In the genomic region with DNA sequence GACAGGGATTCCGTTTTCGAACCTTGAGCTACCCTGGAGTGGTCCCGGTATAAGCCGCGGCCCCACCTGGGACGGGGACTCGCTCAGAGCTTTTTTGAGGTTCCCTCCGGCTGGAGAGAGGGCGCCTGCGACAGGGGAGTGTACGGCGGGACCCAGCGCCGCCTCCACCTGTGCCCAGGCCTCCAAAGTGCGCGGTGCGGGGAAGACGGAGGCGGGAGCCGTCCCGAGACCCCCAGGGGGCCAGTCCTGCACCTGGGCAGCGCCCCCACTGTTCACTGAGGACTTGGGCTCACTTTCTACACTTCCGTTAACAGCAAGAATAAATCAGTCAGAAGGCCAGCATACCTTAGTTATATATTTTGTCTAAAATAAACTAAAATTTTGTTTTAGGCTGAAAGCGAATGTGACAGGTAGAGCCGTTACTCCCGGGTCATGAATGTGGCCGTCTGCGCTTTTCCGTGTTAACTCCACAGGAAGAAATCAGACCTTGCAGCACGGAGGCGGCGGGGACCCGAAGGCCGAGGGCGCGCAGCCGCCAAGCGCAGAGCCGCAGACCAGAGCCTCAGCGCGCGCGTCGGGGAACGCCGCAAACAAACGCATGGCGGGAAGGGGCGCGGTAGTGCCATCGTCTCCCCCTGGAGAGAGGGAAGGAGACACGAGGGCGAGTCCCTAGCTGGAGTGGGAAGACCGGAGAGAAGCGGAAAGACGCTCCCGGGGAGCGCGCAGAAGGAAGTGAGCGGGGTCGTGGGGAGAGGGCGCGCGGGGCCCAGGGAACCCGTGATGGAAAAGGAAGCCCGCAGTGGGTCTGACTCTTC, we compare ENCODE assay signal across 8 cellular contexts. TPM values are rescaled to one million over a fixed set of nuclear protein-coding genes. Genes with fewer than 3 reads are reported as not detected.
A peak's percentile ranks its signal among the peaks of the same experiment; 100 is the strongest.
DNase-seq lines count a peak whose midpoint lies in the region; ATAC-seq and TF ChIP-seq lines count a peak whose summit lies in the region.

No MANE protein-coding gene starts in this region.

- peaks cover 38% of the 10 kb centered on the region for H3K4me1 Mint-ChIP-seq in CD14-positive monocyte

- peak; percentile 47 for DNase-seq in CD14-positive monocyte (ENCODE audit: low spot score)
- peak; percentile 72 for DNase-seq in GM23248
- DNase-seq in astrocyte of the hippocampus (ENCODE audit: low read depth, low spot score): peak; percentile 69
- DNase-seq in iris pigment epithelial cell (ENCODE audit: low read depth): peak; percentile 62
- peak; percentile 51 for DNase-seq in stimulated activated CD4-positive, alpha-beta T cell treated with anti-CD3 and anti-CD28 coated beads, Interleukin-4, amount 100 ng/mL, for 24 hours
- no peak for DNase-seq in NCI-H128 (lab: John Stamatoyannopoulos, UW; ENCODE audit: unreplicated experiment)

- no peak for ATAC-seq in GM19351 (IDR thresholded peaks at IDR 0.05; ENCODE audit: unreplicated experiment)

- peak overlapping the region; percentile 98 for H3K4me3 Mint-ChIP-seq in CD14-positive monocyte

- peak overlapping the region; percentile 87 for H3K4me3 ChIP-seq in GM23248
- H3K4me3 ChIP-seq in OCI-LY1 (ENCODE audit: low read depth, low read length, poor library complexity, severe bottlenecking): peak overlapping the region; percentile 79

- 1% methylated on average over 64 to 66 of the region's 66 CpGs for WGBS in GM23248 (ENCODE audit: low coverage in 1 of 2, low lambda C conversion rate in 2 of 2, missing lambda C conversion rate in 2 of 2), 2 experiments

- no peaks in the 10 kb centered on the region for H3K27me3 ChIP-seq in GM23248 (replicated peaks; ENCODE audit: insufficient read depth)
- no peaks in the 10 kb centered on the region for H3K27me3 ChIP-seq in OCI-LY1 (ENCODE audit: insufficient read depth, low read length)

- peaks cover 3 to 18% of the 10 kb centered on the region in 2 donors for H3K36me3 Mint-ChIP-seq in CD14-positive monocyte

- TF ChIP-seq CTCF in CD14-positive monocyte (IDR thresholded peaks at IDR 0.05) (peak; percentile 10), OCI-LY1 (IDR thresholded peaks at IDR 0.05; ENCODE audit: low read length) (peak; percentile 64)

- peak overlapping the region; percentile 77 for H3K9ac ChIP-seq in GM23248
- peak overlapping the region; percentile 81 for H3K9ac ChIP-seq in OCI-LY1 (ENCODE audit: low read length)

- H3K27me3 Mint-ChIP-seq in CD14-positive monocyte (ENCODE audit: low read depth in 3 of 3): peaks cover 12 to 33% (median 21%) of the 10 kb centered on the region in 3 donors

- intact Hi-C loops in CD14-positive monocyte (cut with micrococcal nuclease): loop anchor here in 1 of 2 donors (5.0 kb wide), 1 partner anchor 71 kb away; the partner anchor contains the start of gene TRIM52

- H3K4me1 ChIP-seq in GM23248 (ENCODE audit: insufficient read depth) (no peaks in the 10 kb centered on the region), OCI-LY1 (ENCODE audit: insufficient read depth, low read length, severe bottlenecking) (peaks cover 20% of the 10 kb centered on the region)

- H3K9me3 Mint-ChIP-seq in CD14-positive monocyte: peaks cover 0 to 4% (median 2%) of the 10 kb centered on the region in 7 donors

- H3F3A ChIP-seq in GM23248 (ENCODE audit: insufficient read depth): no peaks in the 10 kb centered on the region
- peaks cover 10% of the 10 kb centered on the region; the same call in 1 of the 2 replicates for H3F3A ChIP-seq in OCI-LY1 (ENCODE audit: insufficient read depth, low read length)

- H3K36me3 ChIP-seq in GM23248 (ENCODE audit: low read depth) (no peaks in the 10 kb centered on the region), OCI-LY1 (ENCODE audit: insufficient read depth, low read length) (no peaks in the 10 kb centered on the region)

- H3K4me2 ChIP-seq in GM23248 (ENCODE audit: unreplicated experiment): peak overlapping the region; percentile 97
- peak overlapping the region; percentile 83 for H3K4me2 ChIP-seq in OCI-LY1 (ENCODE audit: low read length)

- H2AFZ ChIP-seq in GM23248 (peak overlapping the region; percentile 84), OCI-LY1 (ENCODE audit: low read length) (0 out of 2 replicates have a peak overlapping the region, but pooled peaks have one; percentile 4)

- H3K27ac Mint-ChIP-seq in CD14-positive monocyte: peak overlapping the region; percentile 68 to 95 (median 91)

- no peaks in the 10 kb centered on the region for H4K20me1 ChIP-seq in GM23248 (ENCODE audit: insufficient read depth)
- H4K20me1 ChIP-seq in OCI-LY1 (ENCODE audit: insufficient read depth, low read length): no peaks in the 10 kb centered on the region

- H3K79me2 ChIP-seq in GM23248 (ENCODE audit: insufficient read depth) (no peaks in the 10 kb centered on the region), OCI-LY1 (ENCODE audit: insufficient read depth, low read length) (no peaks in the 10 kb centered on the region)

- H3K9me2 ChIP-seq in GM23248 (ENCODE audit: insufficient read depth) (no peaks in the 10 kb centered on the region), OCI-LY1 (ENCODE audit: low read depth, low read length) (no peaks in the 10 kb centered on the region)

- H3K9me3 ChIP-seq in GM23248 (ENCODE audit: low read depth) (no peaks in the 10 kb centered on the region), OCI-LY1 (ENCODE audit: low read length) (no peaks in the 10 kb centered on the region)

- in situ Hi-C loops in GM23248 (cut with MboI): no loop called here

- H3K27ac ChIP-seq in GM23248 (no peak overlapping the region), OCI-LY1 (ENCODE audit: low read depth, low read length, poor library complexity, severe bottlenecking) (peak overlapping the region; percentile 84)

RNA-seq across cellular contexts. Expression of gene TRIM7, which starts 14.1 kb away (rescaled TPM):
- 10 to 100 TPM; 10.3 to 12.8 TPM for polyA plus RNA-seq in CD14-positive monocyte
- total RNA-seq in GM23248 (2014; rRNA removed; shearing (Covaris generic)): 1.4 and 6.8 TPM in 2 replicates
- polyA plus RNA-seq in GM23248 (2016; fragmentation: Nextera tagmentation; extraction: Ambion mirVana): 2.5 and 3.1 TPM in 2 replicates

RNA-seq across cellular contexts. Expression of gene TRIM41, which starts 32.2 kb away (rescaled TPM):
- polyA plus RNA-seq in CD14-positive monocyte (under 1 TPM; 0.12 to 0.24 TPM), GM23248 (2016; fragmentation: Nextera tagmentation; extraction: Ambion mirVana) (3.8 and 4.3 TPM in 2 replicates)
- total RNA-seq in GM23248 (2014; rRNA removed; shearing (Covaris generic)): 17.5 and 18.6 TPM in 2 replicates

RNA-seq across cellular contexts. Expression of gene OR2V2, which starts 43.5 kb away (rescaled TPM):
- polyA plus RNA-seq in CD14-positive monocyte (not detected), GM23248 (2016; fragmentation: Nextera tagmentation; extraction: Ambion mirVana) (not detected in 2 replicates)
- total RNA-seq in GM23248 (2014; rRNA removed; shearing (Covaris generic)): not detected in 2 replicates

RNA-seq across cellular contexts. Expression of gene RACK1, which starts 52.8 kb away (rescaled TPM):
- polyA plus RNA-seq in CD14-positive monocyte (1,000 to 10,000 TPM; 1,150 to 1,195 TPM), GM23248 (2016; fragmentation: Nextera tagmentation; extraction: Ambion mirVana) (837 and 864 TPM in 2 replicates)
- 2,598 and 3,224 TPM in 2 replicates for total RNA-seq in GM23248 (2014; rRNA removed; shearing (Covaris generic))

RNA-seq across cellular contexts. Expression of gene OR2V1, which starts 59.9 kb away (rescaled TPM):
- polyA plus RNA-seq in CD14-positive monocyte (not detected), GM23248 (2016; fragmentation: Nextera tagmentation; extraction: Ambion mirVana) (not detected in 2 replicates)
- not detected in 2 replicates for total RNA-seq in GM23248 (2014; rRNA removed; shearing (Covaris generic))
